Comparison of ENCODE assay signal across 8 cellular contexts in the genomic region with DNA sequence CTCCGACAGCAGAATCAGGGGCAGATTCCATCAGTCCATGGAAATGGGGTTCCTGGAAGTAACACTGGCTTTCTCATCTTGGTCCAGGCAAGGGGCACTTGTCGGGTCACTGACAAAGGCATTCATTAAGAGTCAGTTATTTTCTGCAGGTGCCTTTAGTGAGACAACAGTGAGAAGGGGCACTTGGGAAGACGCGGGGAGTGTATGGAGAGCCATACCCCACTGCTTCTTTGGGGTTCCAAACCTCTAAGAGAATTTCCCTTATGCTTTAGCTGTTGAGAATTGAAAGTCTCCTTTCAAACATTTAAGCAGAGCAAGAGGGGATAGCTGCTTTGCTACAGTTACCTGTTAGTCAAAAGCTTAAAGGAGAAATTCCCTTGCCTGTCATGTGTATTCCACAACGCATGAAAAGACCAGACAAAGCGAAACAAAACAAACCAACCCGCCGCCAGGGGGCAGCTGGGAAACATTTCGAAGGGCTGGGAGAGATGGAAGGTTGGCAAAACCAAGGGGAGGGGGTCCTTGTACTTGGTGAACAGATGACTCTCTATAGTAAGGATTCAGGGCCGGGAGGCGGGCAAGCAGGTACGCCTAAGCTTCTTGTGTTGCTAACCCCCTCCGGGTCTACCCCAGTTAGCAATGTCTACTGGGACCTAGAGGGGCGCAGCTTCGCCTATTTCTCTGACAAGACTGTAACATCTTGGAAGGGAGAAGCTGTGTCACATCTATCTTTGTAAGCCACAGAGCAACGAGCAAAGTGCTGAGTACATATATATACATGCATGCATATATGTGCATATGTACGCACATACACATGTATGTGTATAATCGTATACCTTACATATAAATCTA.
DNase-seq lines count a peak whose midpoint lies in the region; ATAC-seq, FAIRE-seq and TF ChIP-seq lines count a peak whose summit lies in the region.

No MANE protein-coding gene starts in this region.

- no peak overlapping the region for H3K27ac Mint-ChIP-seq in activated naive CD8-positive, alpha-beta T cell treated with anti-CD3 and anti-CD28 coated beads, Interleukin-2, amount 10 ng/mL, durations not matched to agents 7 days and 5 days
- no peak overlapping the region for H3K27ac Mint-ChIP-seq in type B pancreatic cell

- no peaks in the 10 kb centered on the region for H3K4me1 Mint-ChIP-seq in activated naive CD8-positive, alpha-beta T cell treated with anti-CD3 and anti-CD28 coated beads, Interleukin-2, amount 10 ng/mL, durations not matched to agents 7 days and 5 days
- H3K4me1 Mint-ChIP-seq in type B pancreatic cell (ENCODE audit: unreplicated experiment), result peaks cover 13% of the 10 kb centered on the region

- DNase-seq in GM06990 (ENCODE audit: extremely low read depth, insufficient read length), result no peak
- peak; percentile 10 for DNase-seq in HTR-8/SVneo (ENCODE audit: insufficient read length, low spot score)
- peak; percentile 42 for DNase-seq in activated naive CD8-positive, alpha-beta T cell treated with anti-CD3 and anti-CD28 coated beads, Interleukin-2, amount 10 ng/mL, durations not matched to agents 7 days and 5 days
- peak; percentile 44 for DNase-seq in kidney tubule cell (ENCODE audit: low spot score)
- no peak for DNase-seq in type B pancreatic cell (ENCODE audit: extremely low spot score, unreplicated experiment)

- H3K9me3 Mint-ChIP-seq in activated naive CD8-positive, alpha-beta T cell treated with anti-CD3 and anti-CD28 coated beads, Interleukin-2, amount 10 ng/mL, durations not matched to agents 7 days and 5 days, result peaks cover 2% of the 10 kb centered on the region
- H3K9me3 Mint-ChIP-seq in type B pancreatic cell, result no peaks in the 10 kb centered on the region

- FAIRE-seq in HTR-8/SVneo (lab: Jason Lieb, UNC), result no peak

- H3K4me3 Mint-ChIP-seq in activated naive CD8-positive, alpha-beta T cell treated with anti-CD3 and anti-CD28 coated beads, Interleukin-2, amount 10 ng/mL, durations not matched to agents 7 days and 5 days, result no peak overlapping the region
- H3K4me3 Mint-ChIP-seq in type B pancreatic cell, result no peak overlapping the region

- H3K4me3 ChIP-seq in GM06990 (replicated peaks; ENCODE audit: low read depth, low read length), result no peak overlapping the region

- POLR2A ChIA-PET in activated naive CD8-positive, alpha-beta T cell treated with anti-CD3 and anti-CD28 coated beads, Interleukin-2, amount 10 ng/mL, durations not matched to agents 7 days and 5 days (lab: Charles Lee), result no interaction called here

- H3K27me3 ChIP-seq in GM06990 (replicated peaks; ENCODE audit: control insufficient read depth, insufficient read depth, low read length), result no peaks in the 10 kb centered on the region

- no peaks in the 10 kb centered on the region for H3K27me3 Mint-ChIP-seq in activated naive CD8-positive, alpha-beta T cell treated with anti-CD3 and anti-CD28 coated beads, Interleukin-2, amount 10 ng/mL, durations not matched to agents 7 days and 5 days
- no peaks in the 10 kb centered on the region for H3K27me3 Mint-ChIP-seq in type B pancreatic cell

- ATAC-seq in activated naive CD8-positive, alpha-beta T cell treated with anti-CD3 and anti-CD28 coated beads, Interleukin-2, amount 10 ng/mL, durations not matched to agents 7 days and 5 days (ENCODE audit: low read depth), result no peak
- ATAC-seq in HG02852 (IDR thresholded peaks at IDR 0.05; ENCODE audit: unreplicated experiment) (no peak), GM19467 (IDR thresholded peaks at IDR 0.05; ENCODE audit: unreplicated experiment) (no peak), HG03175 (IDR thresholded peaks at IDR 0.05; ENCODE audit: unreplicated experiment) (no peak)

- no peaks in the 10 kb centered on the region for H3K36me3 ChIP-seq in GM06990 (ENCODE audit: control insufficient read depth, insufficient read depth, low read length)

- H3K36me3 Mint-ChIP-seq in activated naive CD8-positive, alpha-beta T cell treated with anti-CD3 and anti-CD28 coated beads, Interleukin-2, amount 10 ng/mL, durations not matched to agents 7 days and 5 days, result no peaks in the 10 kb centered on the region
- H3K36me3 Mint-ChIP-seq in type B pancreatic cell, result no peaks in the 10 kb centered on the region

- TF ChIP-seq CTCF in GM06990 (IDR thresholded peaks at IDR 0.05; ENCODE audit: insufficient read depth, low read length, poor library complexity, severe bottlenecking), result peak; percentile 40
- TF ChIP-seq CTCF in type B pancreatic cell (conservative IDR thresholded peaks at IDR 0.05), result peak; percentile 80

Comparison
In these comparisons a context has a peak if more than half of its experiments do, and no peak if none do; other contexts are left out.
1. DNase-seq: peak in HTR-8/SVneo (single experiment), activated naive CD8-positive, alpha-beta T cell treated with anti-CD3 and anti-CD28 coated beads, Interleukin-2, amount 10 ng/mL, durations not matched to agents 7 days and 5 days (single experiment) and kidney tubule cell (single experiment); none in GM06990 (single experiment) and type B pancreatic cell (single experiment).